ENCODE assay signal across 7 cellular contexts in the genomic region with DNA sequence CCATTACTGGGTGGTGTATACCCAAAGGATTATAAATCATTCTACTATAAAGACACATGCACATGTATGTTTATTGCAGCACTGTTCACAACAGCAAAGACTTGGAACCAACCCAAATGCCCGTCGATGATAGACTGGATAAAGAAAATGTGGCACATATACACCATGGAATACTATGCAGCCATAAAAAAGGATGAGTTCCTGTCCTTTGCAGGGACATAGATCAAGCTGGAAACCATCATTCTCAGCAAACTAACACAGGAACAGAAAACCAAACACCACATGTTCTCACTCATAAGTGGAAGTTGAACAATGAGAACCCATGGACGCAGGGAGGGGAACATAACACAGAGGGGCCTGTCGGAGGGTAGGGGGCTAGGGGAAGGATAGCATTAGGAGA. TPM values are rescaled to one million over a fixed set of nuclear protein-coding genes. Genes with fewer than 3 reads are reported as not detected.
DNase-seq lines count a peak whose midpoint lies in the region; ATAC-seq, FAIRE-seq and TF ChIP-seq lines count a peak whose summit lies in the region.
"Not testable (repeated sequence)": the region's sequence is repeated elsewhere in the genome, so short reads cannot be mapped to it uniquely, and the experiment has no call there.

No MANE protein-coding gene starts in this region.

- H3K27ac ChIP-seq in HEK293 (ENCODE audit: extremely low read depth, low read depth, low read length); K562 (ENCODE audit: extremely low read depth, low read depth, low read length): not testable (repeated sequence)

- peak overlapping the region; percentile 15 for H3K27ac Mint-ChIP-seq in activated T-helper 17 cell treated with anti-CD3 and anti-CD28 coated beads, Interleukin-2, amount 50 U/mL, for 72 hours
- peak overlapping the region; percentile 58 for H3K27ac Mint-ChIP-seq in activated naive CD4-positive, alpha-beta T cell treated with anti-CD3 and anti-CD28 coated beads, Interleukin-2, amount 10 ng/mL, durations not matched to agents 7 days and 5 days
- H3K27ac Mint-ChIP-seq in central memory CD8-positive, alpha-beta T cell (ENCODE audit: low read depth), result peak overlapping the region; percentile 38
- H3K27ac Mint-ChIP-seq in endothelial cell (ENCODE audit: unreplicated experiment), result peak overlapping the region; percentile 21
- peak overlapping the region; percentile 5 to 26 for H3K27ac Mint-ChIP-seq in natural killer cell treated with Interleukin-12 subunit alpha and Interleukin-12 subunit beta and Interleukin-15 and Interleukin-18, amount 100 ng/mL, for 72 hours

- POLR2A ChIA-PET in HEK293 (lab: Yijun Ruan, JAX); K562 (lab: Yijun Ruan, JAX): not testable (repeated sequence)

- not testable (repeated sequence) for ATAC-seq in activated T-helper 17 cell treated with anti-CD3 and anti-CD28 coated beads, Interleukin-2, amount 50 U/mL, for 72 hours (replicated peaks); K562; central memory CD8-positive, alpha-beta T cell (replicated peaks; ENCODE audit: extremely low read depth, poor library complexity, severe bottlenecking); natural killer cell treated with Interleukin-12 subunit alpha and Interleukin-12 subunit beta and Interleukin-15 and Interleukin-18, amount 100 ng/mL, for 72 hours

- not testable (repeated sequence) for TF ChIP-seq POLR2A in K562 (conservative IDR thresholded peaks at IDR 0.05)

- TF ChIP-seq RAD21 in K562 (CRISPR knock-in tag; conservative IDR thresholded peaks at IDR 0.05 in 1 of 2, IDR thresholded peaks at IDR 0.05 in 1 of 2), result not testable (repeated sequence)

- CTCF ChIA-PET in HEK293 (lab: Yijun Ruan, JAX); activated naive CD4-positive, alpha-beta T cell treated with anti-CD3 and anti-CD28 coated beads, Interleukin-2, amount 10 ng/mL, durations not matched to agents 7 days and 5 days (lab: Charles Lee); K562 (lab: Yijun Ruan, JAX; ENCODE audit: low intra/inter-chr PET ratio): not testable (repeated sequence)

- H3K9me3 ChIP-seq in HEK293 (ENCODE audit: control insufficient read depth, insufficient read depth, low read depth, low read length); K562 (replicated peaks; ENCODE audit: control insufficient read depth, insufficient read depth, low read depth, low read length): not testable (repeated sequence)

- peaks cover 30% of the 10 kb centered on the region for H3K79me2 ChIP-seq in K562 (ENCODE audit: control insufficient read depth, insufficient read depth, low read length)

- not testable (repeated sequence) for H3K4me3 ChIP-seq in HEK293 (ENCODE audit: low read depth, low read length); K562

- BruUV-seq in K562 (replicated peaks; lab: Mats Ljungman, UMichigan), result not testable (repeated sequence)

- intact Hi-C loops in K562 (cut with micrococcal nuclease), result not testable (repeated sequence)

- not testable (repeated sequence) for H3K4me3 Mint-ChIP-seq in activated T-helper 17 cell treated with anti-CD3 and anti-CD28 coated beads, Interleukin-2, amount 50 U/mL, for 72 hours; activated naive CD4-positive, alpha-beta T cell treated with anti-CD3 and anti-CD28 coated beads, Interleukin-2, amount 10 ng/mL, durations not matched to agents 7 days and 5 days; central memory CD8-positive, alpha-beta T cell; endothelial cell (ENCODE audit: unreplicated experiment); natural killer cell treated with Interleukin-12 subunit alpha and Interleukin-12 subunit beta and Interleukin-15 and Interleukin-18, amount 100 ng/mL, for 72 hours

- H3K4me2 ChIP-seq in K562 (ENCODE audit: insufficient read depth, low read length), result not testable (repeated sequence)

- H3K9me3 Mint-ChIP-seq in activated T-helper 17 cell treated with anti-CD3 and anti-CD28 coated beads, Interleukin-2, amount 50 U/mL, for 72 hours; central memory CD8-positive, alpha-beta T cell; endothelial cell (ENCODE audit: unreplicated experiment); natural killer cell treated with Interleukin-12 subunit alpha and Interleukin-12 subunit beta and Interleukin-15 and Interleukin-18, amount 100 ng/mL, for 72 hours: not testable (repeated sequence)
- peaks cover 26% of the 10 kb centered on the region for H3K9me3 Mint-ChIP-seq in activated naive CD4-positive, alpha-beta T cell treated with anti-CD3 and anti-CD28 coated beads, Interleukin-2, amount 10 ng/mL, durations not matched to agents 7 days and 5 days

- not testable (repeated sequence) for H4K20me1 ChIP-seq in K562 (replicated peaks; ENCODE audit: control insufficient read depth, insufficient read depth, low read length)

- not testable (repeated sequence) for H3K27me3 Mint-ChIP-seq in activated T-helper 17 cell treated with anti-CD3 and anti-CD28 coated beads, Interleukin-2, amount 50 U/mL, for 72 hours; activated naive CD4-positive, alpha-beta T cell treated with anti-CD3 and anti-CD28 coated beads, Interleukin-2, amount 10 ng/mL, durations not matched to agents 7 days and 5 days; central memory CD8-positive, alpha-beta T cell; endothelial cell (ENCODE audit: unreplicated experiment); natural killer cell treated with Interleukin-12 subunit alpha and Interleukin-12 subunit beta and Interleukin-15 and Interleukin-18, amount 100 ng/mL, for 72 hours

- H2AFZ ChIP-seq in K562 (ENCODE audit: low read depth, low read length), result not testable (repeated sequence)

- H3K36me3 Mint-ChIP-seq in activated T-helper 17 cell treated with anti-CD3 and anti-CD28 coated beads, Interleukin-2, amount 50 U/mL, for 72 hours (ENCODE audit: low read depth), result peaks cover 81% of the 10 kb centered on the region
- peaks cover 52% of the 10 kb centered on the region for H3K36me3 Mint-ChIP-seq in activated naive CD4-positive, alpha-beta T cell treated with anti-CD3 and anti-CD28 coated beads, Interleukin-2, amount 10 ng/mL, durations not matched to agents 7 days and 5 days
- peaks cover 12% of the 10 kb centered on the region for H3K36me3 Mint-ChIP-seq in central memory CD8-positive, alpha-beta T cell (ENCODE audit: insufficient read depth)
- peaks cover 17% of the 10 kb centered on the region for H3K36me3 Mint-ChIP-seq in endothelial cell (ENCODE audit: low read depth, unreplicated experiment)
- peaks cover 15% of the 10 kb centered on the region for H3K36me3 Mint-ChIP-seq in natural killer cell treated with Interleukin-12 subunit alpha and Interleukin-12 subunit beta and Interleukin-15 and Interleukin-18, amount 100 ng/mL, for 72 hours

- not testable (repeated sequence) for H3K4me1 ChIP-seq in HEK293 (ENCODE audit: control insufficient read depth, insufficient read depth, low read length); K562 (replicated peaks in 1 of 2; ENCODE audit: control insufficient read depth in 2 of 2, insufficient read depth in 2 of 2, low read length in 2 of 2)

- TF ChIP-seq EP300 in K562 (IDR thresholded peaks at IDR 0.05; ENCODE audit: low read length), result not testable (repeated sequence)

- not testable (repeated sequence) for H3K9me1 ChIP-seq in K562 (ENCODE audit: control insufficient read depth, insufficient read depth, low read length)

- 85% methylated on average over 2 of the region's 4 CpGs for WGBS in K562 (ENCODE audit: insufficient coverage, low coverage, missing lambda C conversion rate)

- peaks cover 29% of the 10 kb centered on the region for H3K4me1 Mint-ChIP-seq in activated T-helper 17 cell treated with anti-CD3 and anti-CD28 coated beads, Interleukin-2, amount 50 U/mL, for 72 hours
- H3K4me1 Mint-ChIP-seq in activated naive CD4-positive, alpha-beta T cell treated with anti-CD3 and anti-CD28 coated beads, Interleukin-2, amount 10 ng/mL, durations not matched to agents 7 days and 5 days, result peaks cover 14% of the 10 kb centered on the region
- peaks cover 33% of the 10 kb centered on the region for H3K4me1 Mint-ChIP-seq in central memory CD8-positive, alpha-beta T cell
- H3K4me1 Mint-ChIP-seq in endothelial cell (ENCODE audit: unreplicated experiment), result not testable (repeated sequence)
- H3K4me1 Mint-ChIP-seq in natural killer cell treated with Interleukin-12 subunit alpha and Interleukin-12 subunit beta and Interleukin-15 and Interleukin-18, amount 100 ng/mL, for 72 hours (ENCODE audit: low read depth in 2 of 2), result peaks cover 30 to 36% of the 10 kb centered on the region in 2 donors

- in situ Hi-C loops in K562 (cut with MboI), result not testable (repeated sequence)

- peaks cover 0 to 12% of the 10 kb centered on the region in 2 experiments; a peak in 2 of 3 replicates for H3K36me3 ChIP-seq in HEK293 (ENCODE audit: control insufficient read depth in 2 of 2, insufficient read depth in 1 of 2, low read length in 2 of 2)
- H3K36me3 ChIP-seq in K562 (ENCODE audit: control insufficient read depth, insufficient read depth, low read length), result not testable (repeated sequence)

- not testable (repeated sequence) for DNase-seq in activated naive CD4-positive, alpha-beta T cell treated with anti-CD3 and anti-CD28 coated beads, Interleukin-2, amount 10 ng/mL, durations not matched to agents 7 days and 5 days; K562 (ENCODE audit: extremely low read depth in 1 of 4, low spot score in 3 of 4); central memory CD8-positive, alpha-beta T cell (ENCODE audit: low spot score in 2 of 2); endothelial cell (ENCODE audit: low spot score); natural killer cell treated with Interleukin-12 subunit alpha and Interleukin-12 subunit beta and Interleukin-15 and Interleukin-18, amount 100 ng/mL, for 72 hours (ENCODE audit: low spot score)

- not testable (repeated sequence) for TF ChIP-seq CTCF in HEK293 (tag by site-specific recombination; IDR thresholded peaks at IDR 0.05); K562 (IDR thresholded peaks at IDR 0.05 in 2 of 3, conservative IDR thresholded peaks at IDR 0.05 in 1 of 3; ENCODE audit: insufficient read depth in 2 of 3, low read depth in 1 of 3, low read length in 3 of 3); endothelial cell (IDR thresholded peaks at IDR 0.05; ENCODE audit: unreplicated experiment)

- not testable (repeated sequence) for FAIRE-seq in K562 (lab: Jason Lieb, UNC)

- not testable (repeated sequence) for H3K9ac ChIP-seq in K562 (ENCODE audit: insufficient read depth in 1 of 2, low read depth in 2 of 2, low read length in 2 of 2)

- not testable (repeated sequence) for H3K27me3 ChIP-seq in K562 (ENCODE audit: control insufficient read depth in 2 of 2, insufficient read depth in 2 of 2, low read length in 2 of 2)

RNA-seq across cellular contexts. Expression of a gene that starts 45.7 kb away (rescaled TPM):
- 10 to 100 TPM; 98.7 to 99.6 TPM for total RNA-seq in activated T-helper 17 cell treated with anti-CD3 and anti-CD28 coated beads, Interleukin-2, amount 50 U/mL, for 72 hours
- total RNA-seq in K562 (2011; cell fraction: chromatin; rRNA removed; ENCODE audit: low replicate concordance), result 69.4 and 136 TPM in 2 replicates
- total RNA-seq in K562 (2011; cell fraction: nucleolus; rRNA removed), result 28.0 and 36.7 TPM in 2 replicates
- 76.6 and 118 TPM in 2 replicates for total RNA-seq in K562 (2011; cell fraction: nucleoplasm; rRNA removed)
- total RNA-seq in K562 (2014; rRNA removed) (17.8 and 20.8 TPM in 2 replicates), K562 (2014; rRNA removed; fragmentation: Illumina TruSeq; extraction: Trizol) (23.7 and 25.2 TPM in 2 replicates), K562 (2015; rRNA removed; fragmentation: Illumina TruSeq; extraction: Trizol) (20.2 and 21.0 TPM in 2 replicates), K562 (2021) (19.4 and 20.3 TPM in 2 replicates), endothelial cell (ENCODE audit: unreplicated experiment) (55.5 TPM)
- polyA plus RNA-seq in K562 (2011; rRNA removed) (35.8 and 39.0 TPM in 2 replicates), K562 (2014; fragmentation: Illumina TruSeq; extraction: Trizol) (17.2 and 20.1 TPM in 2 replicates), K562 (2014; fragmentation: Nextera tagmentation; extraction: Ambion mirVana) (1 to 10 TPM; 5.6 to 7.6 TPM), K562 (2014; rRNA removed) (19.0 and 20.7 TPM in 2 replicates)
- polyA plus RNA-seq in K562 (2011; cell fraction: cytosol; rRNA removed), result 10.2 and 20.2 TPM in 2 replicates
- 112 and 120 TPM in 2 replicates for polyA plus RNA-seq in K562 (2011; cell fraction: nucleus; rRNA removed)
- 12.3 and 15.9 TPM in 2 replicates for polyA plus RNA-seq in K562 (2012)
- 47.0 and 55.5 TPM in 2 replicates for polyA minus RNA-seq in K562 (2011; rRNA and poly(A)+ RNA removed)
- polyA minus RNA-seq in K562 (2011; cell fraction: cytosol; rRNA and poly(A)+ RNA removed), result 13.0 and 24.7 TPM in 2 replicates
- 55.1 and 81.0 TPM in 2 replicates for polyA minus RNA-seq in K562 (2011; cell fraction: nucleus; rRNA and poly(A)+ RNA removed)
- total RNA-seq in natural killer cell treated with Interleukin-12 subunit alpha and Interleukin-12 subunit beta and Interleukin-15 and Interleukin-18, amount 100 ng/mL, for 72 hours, result 100 to 1,000 TPM in 1 of 2 donors, 10 to 100 TPM in 1; 50.2 to 104 TPM
